26 cellular contexts compared by ENCODE assay signal in the genomic region with DNA sequence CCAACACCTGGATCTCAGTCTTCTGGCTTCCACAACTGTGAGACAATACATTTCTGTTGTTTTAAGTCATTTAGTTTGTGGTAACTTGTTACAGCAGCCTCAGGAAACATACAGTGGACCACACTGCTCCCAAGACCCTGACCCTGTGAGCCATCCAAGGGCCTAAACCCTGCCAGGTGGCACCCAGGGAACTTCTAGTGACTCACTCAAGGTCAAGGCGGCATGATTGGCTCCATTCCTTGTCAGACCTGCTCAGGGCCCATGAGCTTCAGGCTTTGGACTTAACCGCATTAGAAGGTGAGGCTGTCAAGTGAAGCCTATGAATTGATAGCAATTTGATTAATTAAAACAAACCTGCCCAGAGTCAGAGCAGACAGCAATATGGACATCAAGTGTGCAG.
"Had no signal": no experiment of that assay in that cellular context is flagged by ENCODE, and none has a peak within 500 bp of the region (broad histone marks: within the 10 kb centered on the region; RNA-seq: fewer than 3 reads in every experiment).

No MANE protein-coding gene starts in this region.

- H3K4me3 ChIP-seq: left lung, lower lobe of right lung, mucosa of descending colon, right atrium auricular region, right lobe of liver, smooth muscle cell, stomach, testis, thyroid gland, transverse colon, upper lobe of left lung, vagina had no signal

- DNase-seq: hypothalamus; immature natural killer cell; kidney; left colon; left lung; lower lobe of right lung; mesendoderm; midbrain; mucosa of descending colon; naive thymus-derived CD4-positive, alpha-beta T cell; nucleus accumbens; right lobe of liver; stimulated activated CD4-positive, alpha-beta T cell treated with anti-CD3 and anti-CD28 coated beads, Interleukin-12 subunit alpha, Interleukin-12 subunit beta, amount 100 ng/mL, for 4 hours; stimulated activated CD4-positive, alpha-beta T cell treated with anti-CD3 and anti-CD28 coated beads, Interleukin-15, amount 100 ng/mL, for 24 hours; stimulated activated CD4-positive, alpha-beta T cell treated with anti-CD3 and anti-CD28 coated beads, Interleukin-2, amount 100 ng/mL, for 24 hours; stimulated activated CD4-positive, alpha-beta T cell treated with anti-CD3 and anti-CD28 coated beads, Interleukin-4, amount 100 ng/mL, for 1 hour; stimulated activated naive B cell treated with anti-CD40 and anti-IgM and Interleukin-4, amounts not matched to agents 10 μg/mL and 1 μg/mL and 100 μg/mL, for 72 hours; stimulated activated naive CD8-positive, alpha-beta T cell treated with anti-CD3 and anti-CD28 coated beads, Interleukin-15, Interleukin-2, amounts not matched to agents 100 U/mL and 50 U/mL, for 24 hours; stomach; testis; thyroid gland; transverse colon; upper lobe of left lung had no signal

- H3K36me3 ChIP-seq: left lung, lower lobe of right lung, right atrium auricular region, right lobe of liver, stomach, thyroid gland, transverse colon, upper lobe of left lung, vagina had no signal

- ATAC-seq: left colon; left lung; lower lobe of right lung; mucosa of descending colon; naive thymus-derived CD4-positive, alpha-beta T cell; right lobe of liver; stimulated activated naive B cell treated with anti-CD40 and anti-IgM and Interleukin-4, amounts not matched to agents 10 μg/mL and 1 μg/mL and 100 μg/mL, for 72 hours; stimulated activated naive CD8-positive, alpha-beta T cell treated with anti-CD3 and anti-CD28 coated beads, Interleukin-15, Interleukin-2, amounts not matched to agents 100 U/mL and 50 U/mL, for 24 hours had no signal

- H3K27ac ChIP-seq: left lung, lower lobe of right lung, right atrium auricular region, right lobe of liver, stomach, testis, thyroid gland, transverse colon, upper lobe of left lung, vagina had no signal

- H3K27me3 ChIP-seq: left lung, right atrium auricular region, right lobe of liver, stomach, testis, thyroid gland, transverse colon, upper lobe of left lung, vagina had no signal

- H3K4me1 ChIP-seq: left lung, lower lobe of right lung, right atrium auricular region, right lobe of liver, stomach, testis, thyroid gland, transverse colon, vagina had no signal

- H3K9me3 ChIP-seq: left lung, lower lobe of right lung, mucosa of descending colon, right atrium auricular region, right lobe of liver, stomach, testis, thyroid gland, transverse colon, upper lobe of left lung, vagina had no signal
